Comparison of ENCODE assay signal across 25 cellular contexts in genomic region chr17:1165836-1166235, GRCh38. TPM values are rescaled to one million over a fixed set of nuclear protein-coding genes. Genes with fewer than 3 reads are reported as not detected.
DNase-seq lines count a peak whose midpoint lies in the region; ATAC-seq and TF ChIP-seq lines count a peak whose summit lies in the region.
"Had no signal": no experiment of that assay in that cellular context is flagged by ENCODE, and none has a peak within 500 bp of the region (broad histone marks: within the 10 kb centered on the region; RNA-seq: fewer than 3 reads in every experiment).

No MANE protein-coding gene starts in this region.

- H3K27ac ChIP-seq in DOHH2 (ENCODE audit: low read depth, low read length) (0 out of 2 replicates have a peak overlapping the region, but pooled peaks have one; percentile 22), upper lobe of left lung (peak overlapping the region; percentile 39 to 77 (median 53))
- H3K27ac ChIP-seq: GM23248, PC-9, RWPE1, SK-N-MC had no signal

- no peak for TF ChIP-seq POLR2A in upper lobe of left lung (IDR thresholded peaks at IDR 0.05)

- no peaks in the 10 kb centered on the region; the same call in 1 of the 2 replicates for H3F3A ChIP-seq in DOHH2 (ENCODE audit: control insufficient read depth, insufficient read depth)

- TF ChIP-seq CTCF in DOHH2 (IDR thresholded peaks at IDR 0.05; ENCODE audit: low read depth, low read length, poor library complexity, severe bottlenecking) (no peak), endothelial cell (IDR thresholded peaks at IDR 0.05; ENCODE audit: unreplicated experiment) (no peak), upper lobe of left lung (IDR thresholded peaks at IDR 0.05) (no peak)

- peaks cover 4% of the 10 kb centered on the region for H3K27me3 Mint-ChIP-seq in endothelial cell (ENCODE audit: unreplicated experiment)
- H3K27me3 Mint-ChIP-seq: B cell had no signal

- intact Hi-C loops in left ventricle myocardium superior (cut with micrococcal nuclease) (no loop called here), sciatic nerve (cut with DNase I) (no loop called here)

- peaks cover 45% of the 10 kb centered on the region for H3K4me1 ChIP-seq in DOHH2 (ENCODE audit: control insufficient read depth, low read length)
- peaks cover 24 to 55% (median 37%) of the 10 kb centered on the region in 4 donors for H3K4me1 ChIP-seq in upper lobe of left lung

- WGBS in upper lobe of left lung, 2 donors, result 82 to 87% methylated on average over 13 of the region's 19 CpGs

- H3K36me3 Mint-ChIP-seq in endothelial cell (ENCODE audit: low read depth, unreplicated experiment), result peaks cover 9% of the 10 kb centered on the region

- H3K36me3 ChIP-seq in DOHH2 (ENCODE audit: control insufficient read depth, low read length), result peaks cover 57% of the 10 kb centered on the region
- H3K36me3 ChIP-seq in upper lobe of left lung, result no peaks in the 10 kb centered on the region
- H3K36me3 ChIP-seq: MG63 had no signal

- H3K4me3 ChIP-seq in DOHH2 (ENCODE audit: low read length) (no peak overlapping the region), upper lobe of left lung (no peak overlapping the region)
- H3K4me3 ChIP-seq: GM23248, MG63, PC-9, SK-N-MC had no signal

- H3K27me3 ChIP-seq in DOHH2 (ENCODE audit: control insufficient read depth, low read length) (no peaks in the 10 kb centered on the region), upper lobe of left lung (no peaks in the 10 kb centered on the region)
- H3K27me3 ChIP-seq: MG63 had no signal

- no peaks in the 10 kb centered on the region for H3K9me3 ChIP-seq in DOHH2 (ENCODE audit: control insufficient read depth, insufficient read depth, low read length)
- H3K9me3 ChIP-seq in upper lobe of left lung, result no peaks in the 10 kb centered on the region
- H3K9me3 ChIP-seq: MG63 had no signal

- H3K27ac Mint-ChIP-seq in endothelial cell (ENCODE audit: unreplicated experiment), result peak overlapping the region; percentile 80
- H3K27ac Mint-ChIP-seq: B cell, HFFc6 had no signal

- ATAC-seq in left ventricle myocardium superior (peak; percentile 23), upper lobe of left lung (ENCODE audit: low FRiP score in 2 of 2) (no peak), sciatic nerve (no peak)

- TF ChIP-seq EP300 in upper lobe of left lung (IDR thresholded peaks at IDR 0.05), result no peak

- no peak for DNase-seq in endothelial cell (ENCODE audit: low spot score)
- DNase-seq in left ventricle myocardium superior, result no peak
- no peak for DNase-seq in upper lobe of left lung
- no peak for DNase-seq in sciatic nerve (ENCODE audit: low spot score)
- DNase-seq in activated CD4-positive, alpha-beta T cell treated with anti-CD3 and anti-CD28 coated beads for 1 hour, result no peak
- DNase-seq in COLO668 (lab: John Stamatoyannopoulos, UW; ENCODE audit: unreplicated experiment), result no peak
- DNase-seq: GM23248; HFFc6; IMR-90; KG1; MG63; NCI-H1105 treated with DMSO at 0.1 percent for 48 hours; NCI-H146; NCI-H2029; NCI-H446 treated with DMSO at 0.1 percent for 48 hours; NCI-H526; NCI-H82; NK-92 treated with Interleukin-12 subunit alpha and Interleukin-12 subunit beta, amount 100 ng/mL, for 24 hours; SIG-M5; SW 1271 had no signal

- peaks cover 29% of the 10 kb centered on the region for H4K20me1 ChIP-seq in DOHH2 (ENCODE audit: control insufficient read depth, insufficient read depth, low read depth, low read length)

- peak overlapping the region; percentile 28 for H3K4me2 ChIP-seq in DOHH2 (ENCODE audit: low read length)
- H3K4me2 ChIP-seq: PC-9 had no signal

- no peaks in the 10 kb centered on the region for H3K9me2 ChIP-seq in DOHH2 (replicated peaks; ENCODE audit: control insufficient read depth, low read length)

- no peaks in the 10 kb centered on the region for H3K9me3 Mint-ChIP-seq in endothelial cell (ENCODE audit: unreplicated experiment)
- H3K9me3 Mint-ChIP-seq: HFFc6 had no signal

- H3K4me3 Mint-ChIP-seq in endothelial cell (ENCODE audit: unreplicated experiment), result no peak overlapping the region
- H3K4me3 Mint-ChIP-seq: B cell, HFFc6 had no signal

- peaks cover 96% of the 10 kb centered on the region for H3K79me2 ChIP-seq in DOHH2 (ENCODE audit: control insufficient read depth, low read length)

- peaks cover 21% of the 10 kb centered on the region for H3K4me1 Mint-ChIP-seq in endothelial cell (ENCODE audit: unreplicated experiment)

RNA-seq across cellular contexts. Expression of gene ABR, which starts 13.9 kb away (rescaled TPM):
- 76.6 TPM for total RNA-seq in endothelial cell (ENCODE audit: unreplicated experiment)
- 167 TPM for total RNA-seq in left ventricle myocardium superior
- total RNA-seq in upper lobe of left lung, result 100 to 1,000 TPM; 117 to 645 (median 206) TPM
- total RNA-seq in sciatic nerve, result 110 TPM
